Comparison of ENCODE assay signal across 14 cellular contexts in the genomic region with DNA sequence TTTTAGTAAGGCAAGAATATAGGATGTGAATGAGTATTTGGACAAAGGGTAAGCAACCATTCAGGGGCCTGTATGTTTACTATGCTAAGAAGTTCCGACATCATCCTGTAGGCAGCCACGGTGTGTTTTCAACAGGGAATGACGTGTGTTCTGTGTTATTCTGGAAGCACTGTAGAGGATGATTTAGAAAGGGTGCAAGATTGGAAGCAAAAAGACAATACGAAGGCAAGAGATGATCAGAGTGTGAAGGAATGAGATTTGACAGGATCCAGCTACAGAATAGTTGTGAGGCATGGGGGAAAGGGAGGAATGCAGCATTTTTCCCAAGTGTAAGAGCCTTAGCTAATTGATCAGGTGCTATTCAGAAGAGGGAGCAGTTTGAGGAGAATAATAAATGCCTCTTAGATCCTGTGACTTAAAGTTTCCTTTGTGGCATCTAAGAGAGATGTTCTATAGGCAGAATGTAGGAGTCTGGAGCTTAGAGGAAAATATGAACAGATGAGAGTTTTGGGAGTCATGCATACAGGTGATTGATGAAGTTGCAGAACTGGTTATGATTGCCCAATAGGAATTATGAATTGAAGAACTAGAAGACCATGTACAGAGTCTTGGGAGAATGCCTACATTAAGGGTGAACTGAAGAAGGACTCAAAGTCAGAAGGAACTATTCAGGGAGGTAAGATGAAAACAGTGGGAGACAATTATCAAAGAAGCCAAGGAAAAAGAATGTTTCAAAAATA. TPM values are rescaled to one million over a fixed set of nuclear protein-coding genes. Genes with fewer than 3 reads are reported as not detected.
DNase-seq lines count a peak whose midpoint lies in the region; ATAC-seq and TF ChIP-seq lines count a peak whose summit lies in the region.
"Had no signal": no experiment of that assay in that cellular context is flagged by ENCODE, and none has a peak within 500 bp of the region (broad histone marks: within the 10 kb centered on the region; RNA-seq: fewer than 3 reads in every experiment).

No MANE protein-coding gene starts in this region.

- H3K36me3 Mint-ChIP-seq in HFFc6 (ENCODE audit: low read depth) = peaks cover 60% of the 10 kb centered on the region

- H3K27me3 Mint-ChIP-seq in HFFc6 (ENCODE audit: insufficient read depth) = no peaks in the 10 kb centered on the region; the same call in none of the 2 replicates

- peaks cover 80% of the 10 kb centered on the region for H3K4me1 Mint-ChIP-seq in HFFc6 (ENCODE audit: low read depth)

- ATAC-seq in lung (ENCODE audit: insufficient read depth, low FRiP score) = no peak
- no peak for ATAC-seq in mucosa of descending colon
- ATAC-seq in omental fat pad (ENCODE audit: low FRiP score) = no peak

- intact Hi-C loops in ascending aorta (cut with DNase I) = no loop called here
- intact Hi-C loops in mucosa of descending colon (cut with DNase I, micrococcal nuclease) = no loop called here

- H3K4me3 Mint-ChIP-seq in HFFc6 = peak overlapping the region; percentile 96

- peaks cover 47% of the 10 kb centered on the region for H3K4me1 ChIP-seq in BLaER1
- H3K4me1 ChIP-seq in ascending aorta = peaks cover 6 to 35% of the 10 kb centered on the region in 2 donors
- H3K4me1 ChIP-seq in lung (ENCODE audit: control insufficient read depth in 2 of 2, insufficient read depth in 2 of 2, low read length in 2 of 2) = peaks cover 5 to 32% of the 10 kb centered on the region in 2 donors
- peaks cover 28% of the 10 kb centered on the region for H3K4me1 ChIP-seq in mucosa of descending colon (ENCODE audit: low read depth)

- H3K27ac ChIP-seq in BLaER1 (no peak overlapping the region), ascending aorta (no peak overlapping the region), lung (ENCODE audit: low read depth in 1 of 2, low read length in 1 of 2) (peak overlapping the region; percentile 10 to 14)

- peaks cover 61% of the 10 kb centered on the region for H4K20me1 ChIP-seq in BLaER1

- H3K9me3 ChIP-seq in BLaER1 (no peaks in the 10 kb centered on the region), ascending aorta (no peaks in the 10 kb centered on the region), lung (ENCODE audit: control insufficient read depth in 2 of 2, insufficient read depth in 1 of 2, low read length in 1 of 2) (no peaks in the 10 kb centered on the region), mucosa of descending colon (no peaks in the 10 kb centered on the region)

- H3K4me3 ChIP-seq in BLaER1 (no peak overlapping the region), ascending aorta (peak overlapping the region; percentile 29 to 75), lung (no peak overlapping the region), mucosa of descending colon (no peak overlapping the region)

- peaks cover 6% of the 10 kb centered on the region for H3K9me3 Mint-ChIP-seq in HFFc6

- peaks cover 56% of the 10 kb centered on the region for H3K36me3 ChIP-seq in BLaER1
- peaks cover 12 to 26% of the 10 kb centered on the region in 2 donors for H3K36me3 ChIP-seq in ascending aorta
- peaks cover 3 to 5% of the 10 kb centered on the region in 2 donors for H3K36me3 ChIP-seq in lung (ENCODE audit: control insufficient read depth in 2 of 2, insufficient read depth in 2 of 2, low read length in 2 of 2)
- H3K36me3 ChIP-seq in mucosa of descending colon (ENCODE audit: low read depth) = no peaks in the 10 kb centered on the region

- 70 to 84% methylated on average over 4 of the region's 4 CpGs for WGBS in lung, 2 donors

- H3K9ac ChIP-seq in BLaER1 = no peak overlapping the region

- H3K27me3 ChIP-seq in BLaER1 (no peaks in the 10 kb centered on the region), ascending aorta (no peaks in the 10 kb centered on the region), lung (ENCODE audit: control insufficient read depth, insufficient read depth) (no peaks in the 10 kb centered on the region)

- H3K27ac Mint-ChIP-seq in HFFc6 = peak overlapping the region; percentile 9; the same call in 1 of the 2 replicates

- DNase-seq in HFFc6 (no peak), ascending aorta (ENCODE audit: low spot score in 2 of 2) (no peak), lung (ENCODE audit: low spot score) (no peak), mucosa of descending colon (no peak), DMS79 treated with DMSO at 0.1 percent for 48 hours (lab: John Stamatoyannopoulos, UW) (no peak), omental fat pad (ENCODE audit: low spot score) (no peak), GOT3 (lab: John Stamatoyannopoulos, UW) (no peak)
- DNase-seq: activated CD8-positive, alpha-beta memory T cell treated with anti-CD3 and anti-CD28 coated beads, Interleukin-2, amount 50 U/mL, for 4 hours; COR-L47; hypothalamus; Kasumi-1; NCI-H345; stimulated activated CD4-positive, alpha-beta T cell treated with anti-CD3 and anti-CD28 coated beads, Interleukin-1b, Interleukin-23, amount 100 ng/mL, for 48 hours had no signal

- H3K4me2 ChIP-seq in BLaER1 = peak overlapping the region; percentile 80

- no peak for TF ChIP-seq CTCF in HFFc6 (IDR thresholded peaks at IDR 0.05)
- TF ChIP-seq CTCF in ascending aorta (IDR thresholded peaks at IDR 0.05) = no peak
- no peak for TF ChIP-seq CTCF in lung (IDR thresholded peaks at IDR 0.05; ENCODE audit: control extremely low read depth, extremely low read depth)
- no peak for TF ChIP-seq CTCF in mucosa of descending colon (IDR thresholded peaks at IDR 0.05)
- TF ChIP-seq CTCF in omental fat pad (IDR thresholded peaks at IDR 0.05) = no peak

RNA-seq across cellular contexts. Expression of gene SMC5, which starts 2.5 kb away (rescaled TPM):
- total RNA-seq in HFFc6 (2021; fragmentation: NEBNext Ultra II Directional; extraction: Animal tissue kit (Norgen Biotek cat#: 25700)) = 10 to 100 TPM; 16.4 to 20.3 (median 19.2) TPM
- total RNA-seq in ascending aorta = 13.9 TPM
- 10 to 100 TPM; 24.5 to 90.5 TPM for total RNA-seq in lung
- 10 to 100 TPM in 1 of 2 donors, 1 to 10 TPM in 1; 9.8 to 13.7 TPM for polyA plus RNA-seq in lung
- 10 to 100 TPM; 23.7 to 32.1 (median 31.7) TPM for total RNA-seq in mucosa of descending colon
- 10 to 100 TPM; 20.8 to 45.4 (median 31.4) TPM for total RNA-seq in omental fat pad

Comparison
In these comparisons a context has a peak if more than half of its experiments do, and no peak if none do; other contexts are left out.
1. H3K27ac ChIP-seq: peak in lung (2 of 2); none in BLaER1 (single experiment) and ascending aorta (0 of 2).
2. H3K4me3 ChIP-seq: peak in ascending aorta (2 of 2); none in BLaER1 (single experiment), lung (single experiment) and mucosa of descending colon (single experiment).